Comparison of ENCODE assay signal across 1 cellular context in genomic region chr9:37904647-37905505, GRCh38.
TF ChIP-seq lines count a peak whose summit lies in the region.

No MANE protein-coding gene starts in this region.

TF ChIP-seq in K562, 482 proteins besides CTCF, POLR2A, EP300 and RAD21 (continued from another document and continues in another):
- TF ChIP-seq GMEB1 (CRISPR knock-in tag; IDR thresholded peaks at IDR 0.05), result no peak
- 0 out of 2 replicates have a peak, but pooled peaks have one; percentile 17 for TF ChIP-seq ZNF143 (CRISPR knock-in tag; IDR thresholded peaks at IDR 0.05)
- no peak for TF ChIP-seq HNRNPH1 (optimal IDR thresholded peaks at IDR 0.05; ENCODE audit: low read depth, low read length)
- no peak for TF ChIP-seq SUPT5H (IDR thresholded peaks at IDR 0.05)
- 0 out of 2 replicates have a peak, but pooled peaks have one; percentile 30 for TF ChIP-seq ZNF77 (CRISPR knock-in tag; IDR thresholded peaks at IDR 0.05)
- TF ChIP-seq, protein P1, sequence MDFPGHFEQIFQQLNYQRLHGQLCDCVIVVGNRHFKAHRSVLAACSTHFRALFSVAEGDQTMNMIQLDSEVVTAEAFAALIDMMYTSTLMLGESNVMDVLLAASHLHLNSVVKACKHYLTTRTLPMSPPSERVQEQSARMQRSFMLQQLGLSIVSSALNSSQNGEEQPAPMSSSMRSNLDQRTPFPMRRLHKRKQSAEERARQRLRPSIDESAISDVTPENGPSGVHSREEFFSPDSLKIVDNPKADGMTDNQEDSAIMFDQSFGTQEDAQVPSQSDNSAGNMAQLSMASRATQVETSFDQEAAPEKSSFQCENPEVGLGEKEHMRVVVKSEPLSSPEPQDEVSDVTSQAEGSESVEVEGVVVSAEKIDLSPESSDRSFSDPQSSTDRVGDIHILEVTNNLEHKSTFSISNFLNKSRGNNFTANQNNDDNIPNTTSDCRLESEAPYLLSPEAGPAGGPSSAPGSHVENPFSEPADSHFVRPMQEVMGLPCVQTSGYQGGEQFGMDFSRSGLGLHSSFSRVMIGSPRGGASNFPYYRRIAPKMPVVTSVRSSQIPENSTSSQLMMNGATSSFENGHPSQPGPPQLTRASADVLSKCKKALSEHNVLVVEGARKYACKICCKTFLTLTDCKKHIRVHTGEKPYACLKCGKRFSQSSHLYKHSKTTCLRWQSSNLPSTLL (IDR thresholded peaks at IDR 0.05), result no peak
- TF ChIP-seq ZNF41 (CRISPR knock-in tag; conservative IDR thresholded peaks at IDR 0.05), result no peak
- TF ChIP-seq ZBTB2 (IDR thresholded peaks at IDR 0.05), result peak; percentile 18; the same call in 1 of the 2 replicates
- peak; percentile 50; the same call in 1 of the 2 replicates for TF ChIP-seq JUND (IDR thresholded peaks at IDR 0.05; ENCODE audit: borderline replicate concordance, low read depth, low read length)
- TF ChIP-seq JUND (tag; IDR thresholded peaks at IDR 0.05; ENCODE audit: borderline replicate concordance, low read depth, low read length), result no peak; the same call in 2 of the 3 replicates
- TF ChIP-seq DDX20 (tag; IDR thresholded peaks at IDR 0.05; ENCODE audit: low read depth), result no peak
- TF ChIP-seq, protein P2, sequence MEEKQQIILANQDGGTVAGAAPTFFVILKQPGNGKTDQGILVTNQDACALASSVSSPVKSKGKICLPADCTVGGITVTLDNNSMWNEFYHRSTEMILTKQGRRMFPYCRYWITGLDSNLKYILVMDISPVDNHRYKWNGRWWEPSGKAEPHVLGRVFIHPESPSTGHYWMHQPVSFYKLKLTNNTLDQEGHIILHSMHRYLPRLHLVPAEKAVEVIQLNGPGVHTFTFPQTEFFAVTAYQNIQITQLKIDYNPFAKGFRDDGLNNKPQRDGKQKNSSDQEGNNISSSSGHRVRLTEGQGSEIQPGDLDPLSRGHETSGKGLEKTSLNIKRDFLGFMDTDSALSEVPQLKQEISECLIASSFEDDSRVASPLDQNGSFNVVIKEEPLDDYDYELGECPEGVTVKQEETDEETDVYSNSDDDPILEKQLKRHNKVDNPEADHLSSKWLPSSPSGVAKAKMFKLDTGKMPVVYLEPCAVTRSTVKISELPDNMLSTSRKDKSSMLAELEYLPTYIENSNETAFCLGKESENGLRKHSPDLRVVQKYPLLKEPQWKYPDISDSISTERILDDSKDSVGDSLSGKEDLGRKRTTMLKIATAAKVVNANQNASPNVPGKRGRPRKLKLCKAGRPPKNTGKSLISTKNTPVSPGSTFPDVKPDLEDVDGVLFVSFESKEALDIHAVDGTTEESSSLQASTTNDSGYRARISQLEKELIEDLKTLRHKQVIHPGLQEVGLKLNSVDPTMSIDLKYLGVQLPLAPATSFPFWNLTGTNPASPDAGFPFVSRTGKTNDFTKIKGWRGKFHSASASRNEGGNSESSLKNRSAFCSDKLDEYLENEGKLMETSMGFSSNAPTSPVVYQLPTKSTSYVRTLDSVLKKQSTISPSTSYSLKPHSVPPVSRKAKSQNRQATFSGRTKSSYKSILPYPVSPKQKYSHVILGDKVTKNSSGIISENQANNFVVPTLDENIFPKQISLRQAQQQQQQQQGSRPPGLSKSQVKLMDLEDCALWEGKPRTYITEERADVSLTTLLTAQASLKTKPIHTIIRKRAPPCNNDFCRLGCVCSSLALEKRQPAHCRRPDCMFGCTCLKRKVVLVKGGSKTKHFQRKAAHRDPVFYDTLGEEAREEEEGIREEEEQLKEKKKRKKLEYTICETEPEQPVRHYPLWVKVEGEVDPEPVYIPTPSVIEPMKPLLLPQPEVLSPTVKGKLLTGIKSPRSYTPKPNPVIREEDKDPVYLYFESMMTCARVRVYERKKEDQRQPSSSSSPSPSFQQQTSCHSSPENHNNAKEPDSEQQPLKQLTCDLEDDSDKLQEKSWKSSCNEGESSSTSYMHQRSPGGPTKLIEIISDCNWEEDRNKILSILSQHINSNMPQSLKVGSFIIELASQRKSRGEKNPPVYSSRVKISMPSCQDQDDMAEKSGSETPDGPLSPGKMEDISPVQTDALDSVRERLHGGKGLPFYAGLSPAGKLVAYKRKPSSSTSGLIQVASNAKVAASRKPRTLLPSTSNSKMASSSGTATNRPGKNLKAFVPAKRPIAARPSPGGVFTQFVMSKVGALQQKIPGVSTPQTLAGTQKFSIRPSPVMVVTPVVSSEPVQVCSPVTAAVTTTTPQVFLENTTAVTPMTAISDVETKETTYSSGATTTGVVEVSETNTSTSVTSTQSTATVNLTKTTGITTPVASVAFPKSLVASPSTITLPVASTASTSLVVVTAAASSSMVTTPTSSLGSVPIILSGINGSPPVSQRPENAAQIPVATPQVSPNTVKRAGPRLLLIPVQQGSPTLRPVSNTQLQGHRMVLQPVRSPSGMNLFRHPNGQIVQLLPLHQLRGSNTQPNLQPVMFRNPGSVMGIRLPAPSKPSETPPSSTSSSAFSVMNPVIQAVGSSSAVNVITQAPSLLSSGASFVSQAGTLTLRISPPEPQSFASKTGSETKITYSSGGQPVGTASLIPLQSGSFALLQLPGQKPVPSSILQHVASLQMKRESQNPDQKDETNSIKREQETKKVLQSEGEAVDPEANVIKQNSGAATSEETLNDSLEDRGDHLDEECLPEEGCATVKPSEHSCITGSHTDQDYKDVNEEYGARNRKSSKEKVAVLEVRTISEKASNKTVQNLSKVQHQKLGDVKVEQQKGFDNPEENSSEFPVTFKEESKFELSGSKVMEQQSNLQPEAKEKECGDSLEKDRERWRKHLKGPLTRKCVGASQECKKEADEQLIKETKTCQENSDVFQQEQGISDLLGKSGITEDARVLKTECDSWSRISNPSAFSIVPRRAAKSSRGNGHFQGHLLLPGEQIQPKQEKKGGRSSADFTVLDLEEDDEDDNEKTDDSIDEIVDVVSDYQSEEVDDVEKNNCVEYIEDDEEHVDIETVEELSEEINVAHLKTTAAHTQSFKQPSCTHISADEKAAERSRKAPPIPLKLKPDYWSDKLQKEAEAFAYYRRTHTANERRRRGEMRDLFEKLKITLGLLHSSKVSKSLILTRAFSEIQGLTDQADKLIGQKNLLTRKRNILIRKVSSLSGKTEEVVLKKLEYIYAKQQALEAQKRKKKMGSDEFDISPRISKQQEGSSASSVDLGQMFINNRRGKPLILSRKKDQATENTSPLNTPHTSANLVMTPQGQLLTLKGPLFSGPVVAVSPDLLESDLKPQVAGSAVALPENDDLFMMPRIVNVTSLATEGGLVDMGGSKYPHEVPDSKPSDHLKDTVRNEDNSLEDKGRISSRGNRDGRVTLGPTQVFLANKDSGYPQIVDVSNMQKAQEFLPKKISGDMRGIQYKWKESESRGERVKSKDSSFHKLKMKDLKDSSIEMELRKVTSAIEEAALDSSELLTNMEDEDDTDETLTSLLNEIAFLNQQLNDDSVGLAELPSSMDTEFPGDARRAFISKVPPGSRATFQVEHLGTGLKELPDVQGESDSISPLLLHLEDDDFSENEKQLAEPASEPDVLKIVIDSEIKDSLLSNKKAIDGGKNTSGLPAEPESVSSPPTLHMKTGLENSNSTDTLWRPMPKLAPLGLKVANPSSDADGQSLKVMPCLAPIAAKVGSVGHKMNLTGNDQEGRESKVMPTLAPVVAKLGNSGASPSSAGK (IDR thresholded peaks at IDR 0.05), result no peak; the same call in 1 of the 2 replicates
- TF ChIP-seq HDAC1 (IDR thresholded peaks at IDR 0.05), result peak; percentile 18 to 64; a peak in 2 of 4 replicates
- TF ChIP-seq ZBTB17 (CRISPR knock-in tag; IDR thresholded peaks at IDR 0.05), result no peak
- TF ChIP-seq GTF2B (IDR thresholded peaks at IDR 0.05; ENCODE audit: extremely low read depth, insufficient read length), result no peak
- TF ChIP-seq HMGXB4 (CRISPR knock-in tag; IDR thresholded peaks at IDR 0.05), result no peak
- no peak for TF ChIP-seq E2F3 (CRISPR knock-in tag; IDR thresholded peaks at IDR 0.05)
- no peak for TF ChIP-seq RBM25 (IDR thresholded peaks at IDR 0.05; ENCODE audit: low read depth, low read length, severe bottlenecking)
- no peak for TF ChIP-seq TCFL5 (CRISPR knock-in tag; conservative IDR thresholded peaks at IDR 0.05)
- no peak for TF ChIP-seq TCF7L2 (IDR thresholded peaks at IDR 0.05; ENCODE audit: low read depth, low read length)
- TF ChIP-seq POLR2AphosphoS2 (IDR thresholded peaks at IDR 0.05; ENCODE audit: low read length), result no peak
- TF ChIP-seq DPF2 (IDR thresholded peaks at IDR 0.05), result peak; percentile 88
- no peak for TF ChIP-seq ZNF740 (CRISPR knock-in tag; IDR thresholded peaks at IDR 0.05)
- TF ChIP-seq ZNF740 (tag; IDR thresholded peaks at IDR 0.05), result no peak
- TF ChIP-seq ZNF23 (CRISPR knock-in tag; IDR thresholded peaks at IDR 0.05), result no peak
- no peak for TF ChIP-seq SRF (CRISPR knock-in tag; IDR thresholded peaks at IDR 0.05)
- peak; percentile 95 for TF ChIP-seq ARID1B (IDR thresholded peaks at IDR 0.05)
- peak; percentile 65 to 96; a peak in 3 of 4 replicates for TF ChIP-seq RCOR1 (IDR thresholded peaks at IDR 0.05; ENCODE audit: borderline replicate concordance in 1 of 2, low read depth in 2 of 2, low read length in 2 of 2)
- TF ChIP-seq MTA2 (IDR thresholded peaks at IDR 0.05; ENCODE audit: low read depth), result peak; percentile 89
- TF ChIP-seq, protein P3, sequence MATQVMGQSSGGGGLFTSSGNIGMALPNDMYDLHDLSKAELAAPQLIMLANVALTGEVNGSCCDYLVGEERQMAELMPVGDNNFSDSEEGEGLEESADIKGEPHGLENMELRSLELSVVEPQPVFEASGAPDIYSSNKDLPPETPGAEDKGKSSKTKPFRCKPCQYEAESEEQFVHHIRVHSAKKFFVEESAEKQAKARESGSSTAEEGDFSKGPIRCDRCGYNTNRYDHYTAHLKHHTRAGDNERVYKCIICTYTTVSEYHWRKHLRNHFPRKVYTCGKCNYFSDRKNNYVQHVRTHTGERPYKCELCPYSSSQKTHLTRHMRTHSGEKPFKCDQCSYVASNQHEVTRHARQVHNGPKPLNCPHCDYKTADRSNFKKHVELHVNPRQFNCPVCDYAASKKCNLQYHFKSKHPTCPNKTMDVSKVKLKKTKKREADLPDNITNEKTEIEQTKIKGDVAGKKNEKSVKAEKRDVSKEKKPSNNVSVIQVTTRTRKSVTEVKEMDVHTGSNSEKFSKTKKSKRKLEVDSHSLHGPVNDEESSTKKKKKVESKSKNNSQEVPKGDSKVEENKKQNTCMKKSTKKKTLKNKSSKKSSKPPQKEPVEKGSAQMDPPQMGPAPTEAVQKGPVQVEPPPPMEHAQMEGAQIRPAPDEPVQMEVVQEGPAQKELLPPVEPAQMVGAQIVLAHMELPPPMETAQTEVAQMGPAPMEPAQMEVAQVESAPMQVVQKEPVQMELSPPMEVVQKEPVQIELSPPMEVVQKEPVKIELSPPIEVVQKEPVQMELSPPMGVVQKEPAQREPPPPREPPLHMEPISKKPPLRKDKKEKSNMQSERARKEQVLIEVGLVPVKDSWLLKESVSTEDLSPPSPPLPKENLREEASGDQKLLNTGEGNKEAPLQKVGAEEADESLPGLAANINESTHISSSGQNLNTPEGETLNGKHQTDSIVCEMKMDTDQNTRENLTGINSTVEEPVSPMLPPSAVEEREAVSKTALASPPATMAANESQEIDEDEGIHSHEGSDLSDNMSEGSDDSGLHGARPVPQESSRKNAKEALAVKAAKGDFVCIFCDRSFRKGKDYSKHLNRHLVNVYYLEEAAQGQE (CRISPR knock-in tag; IDR thresholded peaks at IDR 0.05; ENCODE audit: low read depth), result no peak
